Comparison of ENCODE assay signal across 8 cellular contexts in the genomic region with DNA sequence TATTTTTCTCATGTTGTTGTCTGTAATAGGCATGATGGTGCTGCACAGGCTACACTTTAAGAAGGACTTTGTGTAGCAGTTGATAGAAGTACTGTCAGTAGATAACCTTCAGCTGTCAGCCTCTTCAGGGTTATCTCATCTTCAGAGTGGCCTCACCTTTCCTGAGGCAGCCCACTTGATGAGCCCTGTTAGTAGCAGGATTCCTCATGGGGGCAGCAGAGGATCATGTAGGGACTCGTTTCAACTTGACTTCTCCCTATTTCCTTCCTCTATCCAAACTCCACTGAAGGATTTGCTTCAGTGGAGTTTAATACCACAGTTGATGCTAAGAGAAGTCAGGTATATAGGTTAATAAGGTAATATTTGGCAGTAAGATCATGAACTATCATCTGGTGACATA.
DNase-seq lines count a peak whose midpoint lies in the region; ATAC-seq, FAIRE-seq and TF ChIP-seq lines count a peak whose summit lies in the region.

No MANE protein-coding gene starts in this region.

- FAIRE-seq in urothelium cell line (lab: Jason Lieb, UNC): no peak

- H3K27ac Mint-ChIP-seq in activated CD4-positive, alpha-beta T cell treated with anti-CD3 and anti-CD28 coated beads, Interleukin-2, amount 10 ng/mL, durations not matched to agents 7 days and 5 days: no peak overlapping the region

- WGBS in heart right ventricle, 2 donors: 2 to 3% methylated on average over 1 of the region's 1 CpG

- H3K9me3 Mint-ChIP-seq in activated CD4-positive, alpha-beta T cell treated with anti-CD3 and anti-CD28 coated beads, Interleukin-2, amount 10 ng/mL, durations not matched to agents 7 days and 5 days: no peaks in the 10 kb centered on the region

- no peaks in the 10 kb centered on the region for H3K27me3 Mint-ChIP-seq in activated CD4-positive, alpha-beta T cell treated with anti-CD3 and anti-CD28 coated beads, Interleukin-2, amount 10 ng/mL, durations not matched to agents 7 days and 5 days

- CTCF ChIA-PET in activated CD4-positive, alpha-beta T cell treated with anti-CD3 and anti-CD28 coated beads, Interleukin-2, amount 10 ng/mL, durations not matched to agents 7 days and 5 days (lab: Charles Lee): no interaction called here

- TF ChIP-seq CTCF in heart right ventricle (IDR thresholded peaks at IDR 0.05): peak in 5 of 9 donors; percentile 6 to 50 (median 13)
- TF ChIP-seq CTCF in epithelial cell of esophagus (IDR thresholded peaks at IDR 0.05; ENCODE audit: insufficient read depth, low read depth, low read length, missing control alignments): peak; percentile 58

- no peaks in the 10 kb centered on the region for H3K36me3 Mint-ChIP-seq in activated CD4-positive, alpha-beta T cell treated with anti-CD3 and anti-CD28 coated beads, Interleukin-2, amount 10 ng/mL, durations not matched to agents 7 days and 5 days (ENCODE audit: low read depth)

- no peaks in the 10 kb centered on the region for H3K9me3 ChIP-seq in heart right ventricle

- H3K4me3 ChIP-seq in heart right ventricle (no peak overlapping the region), epithelial cell of esophagus (ENCODE audit: low read length) (no peak overlapping the region)

- H3K36me3 ChIP-seq in heart right ventricle: no peaks in the 10 kb centered on the region

- no peak overlapping the region for H3K27ac ChIP-seq in heart right ventricle

- intact Hi-C loops in heart right ventricle (cut with DNase I) (no loop called here), Right ventricle myocardium superior (cut with DNase I) (no loop called here)

- ATAC-seq in heart right ventricle (no peak), Right ventricle myocardium superior (ENCODE audit: poor library complexity) (no peak), GM18519 (IDR thresholded peaks at IDR 0.05; ENCODE audit: low FRiP score, unreplicated experiment) (no peak)

- H3K4me3 Mint-ChIP-seq in activated CD4-positive, alpha-beta T cell treated with anti-CD3 and anti-CD28 coated beads, Interleukin-2, amount 10 ng/mL, durations not matched to agents 7 days and 5 days: no peak overlapping the region

- POLR2A ChIA-PET in activated CD4-positive, alpha-beta T cell treated with anti-CD3 and anti-CD28 coated beads, Interleukin-2, amount 10 ng/mL, durations not matched to agents 7 days and 5 days (lab: Charles Lee): no interaction called here

- no peaks in the 10 kb centered on the region for H3K4me1 ChIP-seq in heart right ventricle

- no peaks in the 10 kb centered on the region for H3K4me1 Mint-ChIP-seq in activated CD4-positive, alpha-beta T cell treated with anti-CD3 and anti-CD28 coated beads, Interleukin-2, amount 10 ng/mL, durations not matched to agents 7 days and 5 days

- H3K27me3 ChIP-seq in heart right ventricle: no peaks in the 10 kb centered on the region

- DNase-seq in heart right ventricle (no peak), Right ventricle myocardium superior (no peak), NCI-H2227 (lab: John Stamatoyannopoulos, UW; ENCODE audit: unreplicated experiment) (peak; percentile 39), epithelial cell of esophagus (ENCODE audit: low read depth) (peak; percentile 68), urothelium cell line (ENCODE audit: low spot score) (peak; percentile 46)
- DNase-seq in activated CD4-positive, alpha-beta T cell treated with anti-CD3 and anti-CD28 coated beads, Interleukin-2, amount 10 ng/mL, durations not matched to agents 7 days and 5 days: no peak
- DNase-seq in activated CD4-positive, alpha-beta T cell treated with anti-CD3 and anti-CD28 coated beads for 4 hours: no peak

Comparison
In these comparisons a context has a peak if more than half of its experiments do, and no peak if none do; other contexts are left out.
1. DNase-seq: peak in NCI-H2227 (single experiment), epithelial cell of esophagus (single experiment) and urothelium cell line (single experiment); none in heart right ventricle (0 of 2), Right ventricle myocardium superior (single experiment), activated CD4-positive, alpha-beta T cell treated with anti-CD3 and anti-CD28 coated beads, Interleukin-2, amount 10 ng/mL, durations not matched to agents 7 days and 5 days (single experiment) and activated CD4-positive, alpha-beta T cell treated with anti-CD3 and anti-CD28 coated beads for 4 hours (0 of 2).